ENCODE assay signal across 24 cellular contexts in genomic region chrX:144809025-144809424, GRCh38.
"Had no signal": no experiment of that assay in that cellular context is flagged by ENCODE, and none has a peak within 500 bp of the region (broad histone marks: within the 10 kb centered on the region; RNA-seq: fewer than 3 reads in every experiment).

No MANE protein-coding gene starts in this region.

- FAIRE-seq: islet of Langerhans, keratinocyte had no signal

- H3K4me1 ChIP-seq: esophagus squamous epithelium, gastrocnemius medialis, heart right ventricle, left lung, lower lobe of right lung had no signal

- H3K27me3 ChIP-seq: esophagus squamous epithelium, gastrocnemius medialis, heart right ventricle, left lung had no signal

- ATAC-seq: effector memory CD8-positive, alpha-beta T cell; esophagus mucosa; gastrocnemius medialis; heart right ventricle; left cardiac atrium; left lung; left ventricle myocardium superior; lower lobe of right lung; mucosa of descending colon had no signal

- DNase-seq: effector CD8-positive, alpha-beta T cell; effector memory CD8-positive, alpha-beta T cell; endodermal cell; erythroblast; esophagus squamous epithelium; foreskin fibroblast; foreskin melanocyte; gastrocnemius medialis; glutamatergic neuron; head of caudate nucleus; heart right ventricle; hippocampal formation; left cardiac atrium; left lung; left ventricle myocardium superior; lower lobe of right lung; mesenchymal stem cell; mucosa of descending colon; naive B cell had no signal

- H3K9me3 ChIP-seq: esophagus squamous epithelium, gastrocnemius medialis, left lung, lower lobe of right lung, mucosa of descending colon had no signal

- H3K27ac ChIP-seq: coronary artery, epithelial cell of prostate, esophagus squamous epithelium, gastrocnemius medialis, heart right ventricle, left lung, lower lobe of right lung had no signal

- H3K4me3 ChIP-seq: coronary artery, esophagus squamous epithelium, gastrocnemius medialis, heart right ventricle, left lung, lower lobe of right lung, mucosa of descending colon had no signal

- H3K36me3 ChIP-seq: esophagus squamous epithelium, gastrocnemius medialis, heart right ventricle, left lung, lower lobe of right lung had no signal
